ENCODE assay signal across 24 cellular contexts in genomic region chr1:105442901-105443300, GRCh38.
DNase-seq lines count a peak whose midpoint lies in the region; ATAC-seq and TF ChIP-seq lines count a peak whose summit lies in the region.
"Had no signal": no experiment of that assay in that cellular context is flagged by ENCODE, and none has a peak within 500 bp of the region (broad histone marks: within the 10 kb centered on the region; RNA-seq: fewer than 3 reads in every experiment).

No MANE protein-coding gene starts in this region.

- no peak overlapping the region for H3K4me3 Mint-ChIP-seq in stimulated activated memory B cell treated with anti-CD40 and anti-IgM and Interleukin-4, amounts not matched to agents 10 μg/mL and 1 μg/mL and 100 μg/mL, for 72 hours
- no peak overlapping the region for H3K4me3 Mint-ChIP-seq in activated T-helper 2 cell treated with anti-CD3 and anti-CD28 coated beads, Interferon-gamma antibody, Interleukin-2, Interleukin-4, amounts not matched to agents 10 μg/mL and 5 μg/mL and 100 μg/mL, durations not matched to agents 14 hours and 24 hours and 36 hours (ENCODE audit: low read depth)
- H3K4me3 Mint-ChIP-seq: CD4-positive, alpha-beta memory T cell; IgD-negative memory B cell had no signal

- H3K9me3 Mint-ChIP-seq in stimulated activated memory B cell treated with anti-CD40 and anti-IgM and Interleukin-4, amounts not matched to agents 10 μg/mL and 1 μg/mL and 100 μg/mL, for 72 hours: no peaks in the 10 kb centered on the region
- peaks cover 36% of the 10 kb centered on the region for H3K9me3 Mint-ChIP-seq in activated T-helper 2 cell treated with anti-CD3 and anti-CD28 coated beads, Interferon-gamma antibody, Interleukin-2, Interleukin-4, amounts not matched to agents 10 μg/mL and 5 μg/mL and 100 μg/mL, durations not matched to agents 14 hours and 24 hours and 36 hours

- H3K9ac ChIP-seq in adipocyte (ENCODE audit: low read length): no peak overlapping the region

- peaks cover 2% of the 10 kb centered on the region for H3K4me1 ChIP-seq in adipocyte (ENCODE audit: control insufficient read depth, insufficient read depth, low read length)
- H3K4me1 ChIP-seq: A549, HAP-1 had no signal

- H3K27me3 ChIP-seq in adipocyte (replicated peaks; ENCODE audit: control insufficient read depth, insufficient read depth, low read length): no peaks in the 10 kb centered on the region

- H3K27ac Mint-ChIP-seq in stimulated activated memory B cell treated with anti-CD40 and anti-IgM and Interleukin-4, amounts not matched to agents 10 μg/mL and 1 μg/mL and 100 μg/mL, for 72 hours: no peak overlapping the region
- no peak overlapping the region for H3K27ac Mint-ChIP-seq in activated T-helper 2 cell treated with anti-CD3 and anti-CD28 coated beads, Interferon-gamma antibody, Interleukin-2, Interleukin-4, amounts not matched to agents 10 μg/mL and 5 μg/mL and 100 μg/mL, durations not matched to agents 14 hours and 24 hours and 36 hours
- H3K27ac Mint-ChIP-seq: CD4-positive, alpha-beta memory T cell; IgD-negative memory B cell had no signal

- ATAC-seq in stimulated activated memory B cell treated with anti-CD40 and anti-IgM and Interleukin-4, amounts not matched to agents 10 μg/mL and 1 μg/mL and 100 μg/mL, for 72 hours: peak; percentile 20
- ATAC-seq: A549, Panc1 had no signal

- H3K4me3 ChIP-seq in adipocyte (ENCODE audit: low read length): no peak overlapping the region
- H3K4me3 ChIP-seq in foreskin fibroblast (ENCODE audit: low read depth in 1 of 2, low read length in 2 of 2): no peak overlapping the region
- H3K4me3 ChIP-seq: A549, HAP-1 had no signal

- peaks cover 8% of the 10 kb centered on the region for H3K9me3 ChIP-seq in adipocyte (ENCODE audit: control insufficient read depth, low read length)
- H3K9me3 ChIP-seq: A549, HAP-1 had no signal

- no peaks in the 10 kb centered on the region for H3K4me1 Mint-ChIP-seq in stimulated activated memory B cell treated with anti-CD40 and anti-IgM and Interleukin-4, amounts not matched to agents 10 μg/mL and 1 μg/mL and 100 μg/mL, for 72 hours
- H3K4me1 Mint-ChIP-seq in activated T-helper 2 cell treated with anti-CD3 and anti-CD28 coated beads, Interferon-gamma antibody, Interleukin-2, Interleukin-4, amounts not matched to agents 10 μg/mL and 5 μg/mL and 100 μg/mL, durations not matched to agents 14 hours and 24 hours and 36 hours (ENCODE audit: low read depth): no peaks in the 10 kb centered on the region
- H3K4me1 Mint-ChIP-seq: CD4-positive, alpha-beta memory T cell; IgD-negative memory B cell had no signal

- no peaks in the 10 kb centered on the region for H3K36me3 ChIP-seq in adipocyte (ENCODE audit: control insufficient read depth, insufficient read depth, low read length, severe bottlenecking)
- H3K36me3 ChIP-seq: HAP-1 had no signal

- intact Hi-C loops in activated T-helper 2 cell treated with anti-CD3 and anti-CD28 coated beads, Interferon-gamma antibody, Interleukin-2, Interleukin-4, amounts not matched to agents 10 μg/mL and 5 μg/mL and 100 μg/mL, durations not matched to agents 14 hours and 24 hours and 36 hours (cut with micrococcal nuclease): no loop called here

- H3K36me3 Mint-ChIP-seq in stimulated activated memory B cell treated with anti-CD40 and anti-IgM and Interleukin-4, amounts not matched to agents 10 μg/mL and 1 μg/mL and 100 μg/mL, for 72 hours: no peaks in the 10 kb centered on the region
- no peaks in the 10 kb centered on the region for H3K36me3 Mint-ChIP-seq in activated T-helper 2 cell treated with anti-CD3 and anti-CD28 coated beads, Interferon-gamma antibody, Interleukin-2, Interleukin-4, amounts not matched to agents 10 μg/mL and 5 μg/mL and 100 μg/mL, durations not matched to agents 14 hours and 24 hours and 36 hours (ENCODE audit: low read depth)
- H3K36me3 Mint-ChIP-seq: CD4-positive, alpha-beta memory T cell; IgD-negative memory B cell had no signal

- no peaks in the 10 kb centered on the region for H3K27me3 Mint-ChIP-seq in stimulated activated memory B cell treated with anti-CD40 and anti-IgM and Interleukin-4, amounts not matched to agents 10 μg/mL and 1 μg/mL and 100 μg/mL, for 72 hours
- no peaks in the 10 kb centered on the region for H3K27me3 Mint-ChIP-seq in activated T-helper 2 cell treated with anti-CD3 and anti-CD28 coated beads, Interferon-gamma antibody, Interleukin-2, Interleukin-4, amounts not matched to agents 10 μg/mL and 5 μg/mL and 100 μg/mL, durations not matched to agents 14 hours and 24 hours and 36 hours (ENCODE audit: low read depth)
- H3K27me3 Mint-ChIP-seq: CD4-positive, alpha-beta memory T cell; IgD-negative memory B cell had no signal

- DNase-seq in NCI-H446 (lab: John Stamatoyannopoulos, UW): peak; percentile 50 to 94
- DNase-seq in adipocyte (ENCODE audit: low read depth): peak; percentile 52
- peak; percentile 14 to 21 for DNase-seq in foreskin fibroblast
- DNase-seq in activated CD4-positive, alpha-beta T cell treated with anti-CD3 and anti-CD28 coated beads, Interleukin-2, amount 50 U/mL, for 48 hours: no peak
- DNase-seq in DMS153 treated with DMSO at 0.1 percent for 48 hours (lab: John Stamatoyannopoulos, UW; ENCODE audit: unreplicated experiment): no peak
- DNase-seq in activated T-helper 2 cell treated with anti-CD3 and anti-CD28 coated beads, Interferon-gamma antibody, Interleukin-2, Interleukin-4, amounts not matched to agents 10 μg/mL and 5 μg/mL and 100 μg/mL, durations not matched to agents 14 hours and 24 hours and 36 hours (ENCODE audit: low spot score): no peak
- DNase-seq: AML-193; C1 segment of cervical spinal cord; CD4-positive, alpha-beta memory T cell; COR-L47; GOT3; NCI-H1048; NCI-H1417; NCI-H1694 treated with DMSO at 0.1 percent for 48 hours; NCI-H2081; NCI-H2171 treated with DMSO at 0.1 percent for 48 hours; NCI-H345; NCI-H524 treated with DMSO at 0.1 percent for 48 hours; SHP77 had no signal

- TF ChIP-seq CTCF in foreskin fibroblast (IDR thresholded peaks at IDR 0.05; ENCODE audit: low read depth, low read length): no peak

Comparison
In these comparisons a context has a peak if more than half of its experiments do, and no peak if none do; other contexts are left out.
1. DNase-seq: peak in NCI-H446 (2 of 2), adipocyte (single experiment) and foreskin fibroblast (2 of 2); none in activated CD4-positive, alpha-beta T cell treated with anti-CD3 and anti-CD28 coated beads, Interleukin-2, amount 50 U/mL, for 48 hours (0 of 2), DMS153 treated with DMSO at 0.1 percent for 48 hours (single experiment) and activated T-helper 2 cell treated with anti-CD3 and anti-CD28 coated beads, Interferon-gamma antibody, Interleukin-2, Interleukin-4, amounts not matched to agents 10 μg/mL and 5 μg/mL and 100 μg/mL, durations not matched to agents 14 hours and 24 hours and 36 hours (single experiment).